ENCODE assay signal across 4 cellular contexts in the genomic region with DNA sequence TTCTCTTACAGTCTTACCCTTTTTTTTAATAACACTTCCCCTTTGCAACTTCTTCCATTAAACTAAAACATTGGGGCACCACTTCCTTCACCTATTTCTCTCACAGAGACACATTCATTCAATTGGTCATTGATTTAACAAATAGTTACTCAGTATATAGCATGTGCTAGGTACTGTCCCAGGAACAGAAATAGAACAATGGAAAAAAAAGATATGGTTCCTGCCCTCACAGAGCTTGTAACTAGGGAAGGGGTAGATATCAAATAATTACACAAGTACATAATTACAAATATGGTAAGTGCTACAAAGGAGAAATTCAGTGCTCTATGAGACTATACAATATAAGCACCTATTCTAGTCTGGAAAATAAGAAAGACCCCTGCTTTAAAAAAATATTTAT.
"Had no signal": no experiment of that assay in that cellular context is flagged by ENCODE, and none has a peak within 500 bp of the region (broad histone marks: within the 10 kb centered on the region; RNA-seq: fewer than 3 reads in every experiment).

No MANE protein-coding gene starts in this region.

- ATAC-seq: HepG2, K562 had no signal

- DNase-seq: IMR-90, KBM-7 had no signal
